ENCODE assay signal across 27 cellular contexts in the genomic region with DNA sequence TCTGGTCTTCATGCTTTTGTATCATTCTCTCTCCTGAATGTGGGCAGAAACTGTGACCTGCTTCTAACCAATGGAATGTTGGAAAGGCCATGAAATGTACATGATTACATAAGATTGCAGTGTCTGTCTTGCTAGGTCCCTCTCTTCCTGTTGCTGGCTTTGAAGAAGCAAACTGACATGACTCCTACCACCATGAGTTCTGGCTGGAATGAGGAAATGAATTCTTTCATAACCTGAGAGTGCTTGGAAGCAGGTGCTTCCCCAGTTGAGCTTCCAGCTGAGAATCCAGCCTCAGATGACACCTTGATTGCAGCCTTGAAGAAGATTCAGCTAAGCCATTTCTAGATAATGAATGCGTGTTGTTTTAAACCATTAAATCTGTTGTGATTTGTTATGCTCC.
"Had no signal": no experiment of that assay in that cellular context is flagged by ENCODE, and none has a peak within 500 bp of the region (broad histone marks: within the 10 kb centered on the region; RNA-seq: fewer than 3 reads in every experiment).

No MANE protein-coding gene starts in this region.

- H3K4me1 ChIP-seq: SJSA1 had no signal

- DNase-seq: activated CD4-positive, alpha-beta memory T cell treated with anti-CD3 and anti-CD28 coated beads, Interleukin-2, amount 10 ng/mL, durations not matched to agents 7 days and 5 days; activated CD4-positive, alpha-beta T cell treated with anti-CD3 and anti-CD28 coated beads, Interleukin-2, amount 50 U/mL, for 1 hour; activated CD4-positive, CD25-positive, alpha-beta regulatory T cell; activated gamma-delta T cell; activated naive CD4-positive, alpha-beta T cell treated with anti-CD3 and anti-CD28 coated beads for 36 hours; activated naive CD8-positive, alpha-beta T cell treated with anti-CD3 and anti-CD28 coated beads for 36 hours; activated T-cell treated with anti-CD3 and anti-CD28 coated beads for 4 hours; activated T-cell treated with anti-CD3 and anti-CD28 coated beads, Interleukin-2, amount 50 U/mL, for 48 hours; brain microvascular endothelial cell; MM.1S; NCI-H1105 treated with DMSO at 0.1 percent for 48 hours; NCI-H1436 treated with DMSO at 0.1 percent for 48 hours; NCI-H187 treated with DMSO at 0.1 percent for 48 hours; NCI-H2081 treated with DMSO at 0.1 percent for 48 hours; NCI-H446; NCI-H524; RPMI8226; T-cell; T-helper 2 cell; T1000 had no signal

- H3K36me3 ChIP-seq: brain microvascular endothelial cell, cardiac muscle cell, SJSA1 had no signal

- ATAC-seq: activated T-helper 17 cell treated with anti-CD3 and anti-CD28 coated beads, Interleukin-2, amount 50 U/mL, for 72 hours; Panc1; Right ventricle myocardium inferior; SK-N-SH treated with all-trans-retinoic acid at 6 μM for 48 hours; T-cell had no signal

- H3K27me3 ChIP-seq: brain microvascular endothelial cell, cardiac muscle cell, SJSA1 had no signal

- H3K27ac ChIP-seq: brain microvascular endothelial cell, cardiac muscle cell, SJSA1, VCaP had no signal

- H3K4me3 ChIP-seq: cardiac muscle cell, SJSA1 had no signal

- H3K9me3 ChIP-seq: SJSA1 had no signal
